In genomic region chr17:18235743-18236256, GRCh38 we compare ENCODE assay signal across 10 cellular contexts. TPM values are rescaled to one million over a fixed set of nuclear protein-coding genes. Genes with fewer than 3 reads are reported as not detected.
DNase-seq lines count a peak whose midpoint lies in the region; ATAC-seq and TF ChIP-seq lines count a peak whose summit lies in the region.
"Had no signal": no experiment of that assay in that cellular context is flagged by ENCODE, and none has a peak within 500 bp of the region (broad histone marks: within the 10 kb centered on the region; RNA-seq: fewer than 3 reads in every experiment).

No MANE protein-coding gene starts in this region.

- H3K23ac ChIP-seq in IMR-90 (ENCODE audit: low read depth, low read length) = 0 out of 2 replicates have a peak overlapping the region, but pooled peaks have one; percentile 42

- no peak overlapping the region for H2BK15ac ChIP-seq in IMR-90 (ENCODE audit: low read depth, low read length)

- no TSS peak for BruUV-seq in IMR-90 (replicated peaks; lab: Mats Ljungman, UMichigan)

- peak overlapping the region in 9 of 11 experiments; percentile 7 to 73 (median 42); a peak in 14 of 22 replicates for H3K9ac ChIP-seq in BLaER1 treated with 17β-estradiol and CSF1 and Interleukin-3, amounts not matched to agents 10 nM and 100 nM
- H3K9ac ChIP-seq in IMR-90 (ENCODE audit: low read depth, low read length) = no peak overlapping the region; the same call in 1 of the 2 replicates

- no peaks in the 10 kb centered on the region for H3K9me1 ChIP-seq in IMR-90 (ENCODE audit: insufficient read depth, low read length)

- no peak overlapping the region for H3K18ac ChIP-seq in IMR-90 (ENCODE audit: low read depth, low read length)

- TF ChIP-seq POLR2A in IMR-90 (IDR thresholded peaks at IDR 0.05; ENCODE audit: low read depth, low read length) = no peak; the same call in 1 of the 2 replicates
- peak; percentile 23 for TF ChIP-seq POLR2A in prostate gland (IDR thresholded peaks at IDR 0.05)

- CTCF ChIA-PET in IMR-90 (lab: Yijun Ruan, JAX) = interaction anchor here (0.8 kb wide), 1 partner anchor 13 kb away, joined by 3 read pairs; no protein-coding TSS in a partner anchor

- no peak overlapping the region for H3K56ac ChIP-seq in IMR-90 (ENCODE audit: extremely low read depth, insufficient read depth, low read length)

- dilution Hi-C loops in IMR-90 (cut with HindIII; ENCODE audit: low sequenced_read_pairs, unreplicated experiment) = no loop called here

- DNase-seq in IMR-90 = peak; percentile 67
- peak; percentile 54 to 73 for DNase-seq in cardiac fibroblast (ENCODE audit: low read depth in 2 of 2)
- DNase-seq in prostate gland (ENCODE audit: low spot score) = no peak
- no peak for DNase-seq in mesenteric fat pad (ENCODE audit: low spot score)
- DNase-seq in NCI-H128 (lab: John Stamatoyannopoulos, UW; ENCODE audit: unreplicated experiment) = no peak
- DNase-seq: mesendoderm, NCI-H2227 treated with DMSO at 0.1 percent for 48 hours had no signal

- peak overlapping the region; percentile 69 for H2BK5ac ChIP-seq in IMR-90 (ENCODE audit: low read depth, low read length, poor library complexity, severe bottlenecking)

- H3K27me3 ChIP-seq in BLaER1 treated with 17β-estradiol and CSF1 and Interleukin-3, amounts not matched to agents 10 nM and 100 nM = no peaks in the 10 kb centered on the region
- H3K27me3 ChIP-seq in IMR-90 (ENCODE audit: control insufficient read depth, insufficient read depth, low read length) = no peaks in the 10 kb centered on the region
- no peaks in the 10 kb centered on the region for H3K27me3 ChIP-seq in prostate gland (replicated peaks; ENCODE audit: insufficient read depth)

- H2BK120ac ChIP-seq in IMR-90 (ENCODE audit: low read depth, low read length) = peak overlapping the region; percentile 58; the same call in 1 of the 2 replicates

- peaks cover 0 to 21% (median 13%) of the 10 kb centered on the region in 10 experiments; a peak in 15 of 20 replicates for H3K4me1 ChIP-seq in BLaER1 treated with 17β-estradiol and CSF1 and Interleukin-3, amounts not matched to agents 10 nM and 100 nM
- H3K4me1 ChIP-seq in IMR-90 (ENCODE audit: control insufficient read depth, insufficient read depth, low read length) (peaks cover 5% of the 10 kb centered on the region), prostate gland (replicated peaks) (no peaks in the 10 kb centered on the region)

- H4K8ac ChIP-seq in IMR-90 (ENCODE audit: low read depth in 2 of 2, low read length in 2 of 2) = peak overlapping the region; percentile 54 to 74; a peak in 3 of 4 replicates

- peak overlapping the region; percentile 75; the same call in 1 of the 2 replicates for H4K91ac ChIP-seq in IMR-90 (ENCODE audit: insufficient read depth, low read depth, low read length)

- no peak for TF ChIP-seq CTCF in IMR-90 (conservative IDR thresholded peaks at IDR 0.05; ENCODE audit: low read depth, low read length)
- no peak for TF ChIP-seq CTCF in cardiac fibroblast (IDR thresholded peaks at IDR 0.05; ENCODE audit: low read depth, low read length)
- TF ChIP-seq CTCF in prostate gland (IDR thresholded peaks at IDR 0.05) = no peak

- no peak overlapping the region; a peak in 1 of 20 replicates for H3K4me3 ChIP-seq in BLaER1 treated with 17β-estradiol and CSF1 and Interleukin-3, amounts not matched to agents 10 nM and 100 nM
- H3K4me3 ChIP-seq in IMR-90 (ENCODE audit: insufficient read depth, low read depth, low read length) = no peak overlapping the region
- no peak overlapping the region for H3K4me3 ChIP-seq in cardiac fibroblast (replicated peaks in 1 of 2; ENCODE audit: low read depth in 2 of 2, low read length in 2 of 2)
- H3K4me3 ChIP-seq in prostate gland = no peak overlapping the region

- POLR2A ChIA-PET in IMR-90 (lab: Charles Lee; ENCODE audit: unreplicated experiment) = no interaction called here

- H2BK20ac ChIP-seq in IMR-90 (ENCODE audit: low read depth, low read length) = no peak overlapping the region

- no peaks in the 10 kb centered on the region for H3K9me3 ChIP-seq in BLaER1 treated with 17β-estradiol and CSF1 and Interleukin-3, amounts not matched to agents 10 nM and 100 nM (replicated peaks in 1 of 11)
- H3K9me3 ChIP-seq in IMR-90 (ENCODE audit: control insufficient read depth, insufficient read depth, low read length) (no peaks in the 10 kb centered on the region), prostate gland (no peaks in the 10 kb centered on the region)

- peak overlapping the region in 6 of 11 experiments; percentile 13 to 85 (median 61); a peak in 11 of 22 replicates for H3K4me2 ChIP-seq in BLaER1 treated with 17β-estradiol and CSF1 and Interleukin-3, amounts not matched to agents 10 nM and 100 nM
- H3K4me2 ChIP-seq in IMR-90 (ENCODE audit: low read depth, low read length) = no peak overlapping the region

- intact Hi-C loops in IMR-90 (cut with micrococcal nuclease) = no loop called here
- intact Hi-C loops in prostate gland (cut with DNase I) = no loop called here

- WGBS in IMR-90 (ENCODE audit: extremely low coverage in 2 of 2, insufficient read length in 1 of 2), 2 experiments = 69% methylated on average over 12 of the region's 14 CpGs; no CpG with 5 or more reads in 1 of the 2 experiments
- 59% methylated on average over 14 of the region's 14 CpGs for WGBS in prostate gland

- peak overlapping the region; percentile 83 for H2AK9ac ChIP-seq in IMR-90 (replicated peaks; ENCODE audit: low read depth, low read length, poor library complexity)

- no peak overlapping the region; the same call in 1 of the 2 replicates for H4K5ac ChIP-seq in IMR-90 (ENCODE audit: low read depth, low read length)

- in situ Hi-C loops in IMR-90 (cut with MboI; ENCODE audit: low sequenced_read_pairs) = no loop called here

- H3K27ac ChIP-seq in BLaER1 treated with 17β-estradiol and CSF1 and Interleukin-3, amounts not matched to agents 10 nM and 100 nM = peak overlapping the region in 6 of 11 experiments; percentile 14 to 57 (median 28); a peak in 10 of 22 replicates
- peak overlapping the region; percentile 24; the same call in 1 of the 2 replicates for H3K27ac ChIP-seq in IMR-90 (ENCODE audit: insufficient read depth, low read length)
- H3K27ac ChIP-seq in prostate gland = no peak overlapping the region

- peaks cover 46 to 97% (median 74%) of the 10 kb centered on the region in 11 experiments for H3K36me3 ChIP-seq in BLaER1 treated with 17β-estradiol and CSF1 and Interleukin-3, amounts not matched to agents 10 nM and 100 nM
- H3K36me3 ChIP-seq in IMR-90 (ENCODE audit: control insufficient read depth, insufficient read depth, low read length) (peaks cover 67% of the 10 kb centered on the region), prostate gland (no peaks in the 10 kb centered on the region)

- H3K14ac ChIP-seq in IMR-90 (replicated peaks; ENCODE audit: low read depth, low read length) = peak overlapping the region; percentile 58; the same call in 1 of the 2 replicates

- H4K20me1 ChIP-seq in BLaER1 treated with 17β-estradiol and CSF1 and Interleukin-3, amounts not matched to agents 10 nM and 100 nM = peaks cover 0 to 95% (median 26%) of the 10 kb centered on the region in 11 experiments; a peak in 19 of 22 replicates
- peaks cover 20% of the 10 kb centered on the region for H4K20me1 ChIP-seq in IMR-90 (ENCODE audit: insufficient read depth, low read length)

- H2AFZ ChIP-seq in IMR-90 (replicated peaks; ENCODE audit: low read length, poor library complexity) = peak overlapping the region; percentile 71

- H2AK5ac ChIP-seq in IMR-90 (ENCODE audit: low read depth, low read length) = peak overlapping the region; percentile 43; the same call in 1 of the 2 replicates

- peak; percentile 62 for ATAC-seq in IMR-90 (ENCODE audit: low read depth)
- ATAC-seq in HG02571 (IDR thresholded peaks at IDR 0.05; ENCODE audit: unreplicated experiment) = no peak
- no peak for ATAC-seq in HG02623 (IDR thresholded peaks at IDR 0.05; ENCODE audit: unreplicated experiment)

- H3K4ac ChIP-seq in IMR-90 (ENCODE audit: low read depth, low read length) = peak overlapping the region; percentile 64

- no peak for TF ChIP-seq RAD21 in IMR-90 (IDR thresholded peaks at IDR 0.05; ENCODE audit: low read length)

- peaks cover 0 to 30% of the 10 kb centered on the region in 2 experiments; a peak in 3 of 4 replicates for H3K79me1 ChIP-seq in IMR-90 (ENCODE audit: low read depth in 1 of 2, low read length in 2 of 2)

TF ChIP-seq in IMR-90, 13 proteins besides CTCF, POLR2A, EP300 and RAD21:
- TF ChIP-seq RCOR1 (IDR thresholded peaks at IDR 0.05; ENCODE audit: insufficient replicate concordance, low read length) = no peak
- TF ChIP-seq BHLHE40 (IDR thresholded peaks at IDR 0.05; ENCODE audit: low read depth, low read length) = peak; percentile 45
- TF ChIP-seq FOS (IDR thresholded peaks at IDR 0.05; ENCODE audit: low read depth, low read length) = peak; percentile 71
- no peak for TF ChIP-seq MXI1 (IDR thresholded peaks at IDR 0.05; ENCODE audit: borderline replicate concordance, low read depth, low read length)
- peak; percentile 19; the same call in 1 of the 2 replicates for TF ChIP-seq NFE2L2 (IDR thresholded peaks at IDR 0.05; ENCODE audit: low read depth, low read length)

RNA-seq across cellular contexts. Expression of gene LLGL1, which starts 10.4 kb away (rescaled TPM):
- total RNA-seq in IMR-90 (2012; rRNA removed) = 34.2 and 40.1 TPM in 2 replicates
- 52.9 and 57.9 TPM in 2 replicates for polyA plus RNA-seq in IMR-90 (2012; rRNA removed)
- 29.8 and 72.4 TPM in 2 replicates for polyA plus RNA-seq in IMR-90 (2012; cell fraction: cytosol; rRNA removed)
- polyA plus RNA-seq in IMR-90 (2012; cell fraction: nucleus; rRNA removed; ENCODE audit: low replicate concordance) = 53.9 and 145 TPM in 2 replicates
- total RNA-seq in prostate gland = 10 to 100 TPM; 17.7 to 33.5 TPM
- total RNA-seq in mesenteric fat pad = 12.0 TPM

RNA-seq across cellular contexts. Expression of gene FLII, which starts 22.7 kb away (rescaled TPM):
- 258 and 263 TPM in 2 replicates for total RNA-seq in IMR-90 (2012; rRNA removed)
- 290 and 321 TPM in 2 replicates for polyA plus RNA-seq in IMR-90 (2012; rRNA removed)
- polyA plus RNA-seq in IMR-90 (2012; cell fraction: cytosol; rRNA removed) = 217 and 243 TPM in 2 replicates
- polyA plus RNA-seq in IMR-90 (2012; cell fraction: nucleus; rRNA removed; ENCODE audit: low replicate concordance) = 740 and 1,400 TPM in 2 replicates
- total RNA-seq in prostate gland = 100 to 1,000 TPM; 280 to 347 TPM
- 269 TPM for total RNA-seq in mesenteric fat pad

RNA-seq across cellular contexts. Expression of gene MIEF2, which starts 24.7 kb away (rescaled TPM):
- total RNA-seq in IMR-90 (2012; rRNA removed) (9.1 and 12.2 TPM in 2 replicates), prostate gland (10 to 100 TPM; 22.3 to 28.7 TPM), mesenteric fat pad (4.6 TPM)
- 20.7 and 26.6 TPM in 2 replicates for polyA plus RNA-seq in IMR-90 (2012; rRNA removed)
- 17.9 and 19.8 TPM in 2 replicates for polyA plus RNA-seq in IMR-90 (2012; cell fraction: cytosol; rRNA removed)
- polyA plus RNA-seq in IMR-90 (2012; cell fraction: nucleus; rRNA removed; ENCODE audit: low replicate concordance) = 32.6 and 84.0 TPM in 2 replicates

RNA-seq across cellular contexts. Expression of gene ALKBH5, which starts 52.2 kb away (rescaled TPM):
- total RNA-seq in IMR-90 (2012; rRNA removed) (79.6 and 86.1 TPM in 2 replicates), prostate gland (100 to 1,000 TPM; 132 to 230 TPM), mesenteric fat pad (86.9 TPM)
- polyA plus RNA-seq in IMR-90 (2012; rRNA removed) = 54.6 and 57.6 TPM in 2 replicates
- 48.0 and 70.0 TPM in 2 replicates for polyA plus RNA-seq in IMR-90 (2012; cell fraction: cytosol; rRNA removed)
- 28.3 and 30.6 TPM in 2 replicates for polyA plus RNA-seq in IMR-90 (2012; cell fraction: nucleus; rRNA removed; ENCODE audit: low replicate concordance)

Comparison
In these comparisons a context has a peak if more than half of its experiments do, and no peak if none do; other contexts are left out.
1. H3K27ac ChIP-seq: peak in BLaER1 treated with 17β-estradiol and CSF1 and Interleukin-3, amounts not matched to agents 10 nM and 100 nM (6 of 11) and IMR-90 (single experiment); none in prostate gland (0 of 2).
2. DNase-seq: peak in IMR-90 (single experiment) and cardiac fibroblast (2 of 2); none in prostate gland (single experiment), mesenteric fat pad (single experiment) and NCI-H128 (single experiment).